Comparison of ENCODE assay signal across 31 cellular contexts in the genomic region with DNA sequence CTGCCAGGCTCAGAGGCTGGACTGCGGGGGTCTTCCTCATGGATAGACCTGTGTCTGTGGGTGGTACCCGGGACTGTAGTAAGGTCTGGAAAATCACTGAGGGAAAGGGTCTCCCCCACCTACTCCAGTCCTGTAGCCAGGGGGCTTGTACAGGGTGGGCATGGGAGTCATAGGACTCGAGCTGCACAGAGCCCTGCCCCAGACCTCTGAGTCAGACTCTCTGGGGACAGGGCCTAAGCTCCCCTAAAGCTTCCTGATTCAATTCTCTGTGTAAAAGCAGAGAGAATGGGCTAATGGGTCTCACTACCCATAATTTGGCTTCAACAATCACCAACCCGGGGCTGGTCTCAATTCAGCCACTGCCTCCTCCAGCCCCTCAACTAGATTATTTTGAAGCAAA. TPM values are rescaled to one million over a fixed set of nuclear protein-coding genes. Genes with fewer than 3 reads are reported as not detected.
"Had no signal": no experiment of that assay in that cellular context is flagged by ENCODE, and none has a peak within 500 bp of the region (broad histone marks: within the 10 kb centered on the region; RNA-seq: fewer than 3 reads in every experiment).

No MANE protein-coding gene starts in this region.

- H3K27me3 Mint-ChIP-seq: activated naive CD8-positive, alpha-beta T cell treated with anti-CD3 and anti-CD28 coated beads for 36 hours had no signal

- H3K79me2 ChIP-seq: parathyroid adenoma had no signal

- H3K36me3 Mint-ChIP-seq: activated CD4-positive, alpha-beta memory T cell treated with anti-CD3 and anti-CD28 coated beads for 36 hours; activated naive CD8-positive, alpha-beta T cell treated with anti-CD3 and anti-CD28 coated beads for 36 hours; brain; naive thymus-derived CD8-positive, alpha-beta T cell had no signal

- H3K4me1 ChIP-seq: adrenal gland, esophagus squamous epithelium, parathyroid adenoma, psoas muscle, suprapubic skin had no signal

- H3K4me3 Mint-ChIP-seq: activated CD4-positive, alpha-beta memory T cell treated with anti-CD3 and anti-CD28 coated beads for 36 hours; activated CD4-positive, alpha-beta T cell treated with anti-CD3 and anti-CD28 coated beads, Interleukin-2, amount 10 ng/mL, durations not matched to agents 24 days and 14 days; activated naive CD8-positive, alpha-beta T cell treated with anti-CD3 and anti-CD28 coated beads for 36 hours; brain; naive thymus-derived CD8-positive, alpha-beta T cell; neural crest cell had no signal

- H3K9me3 Mint-ChIP-seq: activated CD4-positive, alpha-beta memory T cell treated with anti-CD3 and anti-CD28 coated beads for 36 hours; activated CD4-positive, alpha-beta T cell treated with anti-CD3 and anti-CD28 coated beads, Interleukin-2, amount 10 ng/mL, durations not matched to agents 24 days and 14 days; activated naive CD8-positive, alpha-beta T cell treated with anti-CD3 and anti-CD28 coated beads for 36 hours; activated T-helper 2 cell treated with anti-CD3 and anti-CD28 coated beads, Interferon-gamma antibody, Interleukin-2, Interleukin-4, amounts not matched to agents 10 μg/mL and 5 μg/mL and 100 μg/mL, durations not matched to agents 14 hours and 24 hours and 36 hours; neural crest cell had no signal

- ATAC-seq: activated CD4-positive, CD25-positive, alpha-beta regulatory T cell treated with anti-CD3 and anti-CD28 coated beads, Interleukin-2, amount 50 U/mL, for 24 hours; naive thymus-derived CD8-positive, alpha-beta T cell; psoas muscle had no signal

- H3K27ac ChIP-seq: adrenal gland, ascending aorta, cardiac muscle cell, esophagus squamous epithelium, parathyroid adenoma, psoas muscle, suprapubic skin, tibial artery, VCaP had no signal

- H3K36me3 ChIP-seq: adrenal gland, ascending aorta, cardiac muscle cell, esophagus squamous epithelium, suprapubic skin, tibial artery had no signal

- H3K9ac ChIP-seq: parathyroid adenoma had no signal

- H2AFZ ChIP-seq: parathyroid adenoma had no signal

- H3K27ac Mint-ChIP-seq: activated CD4-positive, alpha-beta memory T cell treated with anti-CD3 and anti-CD28 coated beads for 36 hours; activated CD4-positive, alpha-beta T cell treated with anti-CD3 and anti-CD28 coated beads, Interleukin-2, amount 10 ng/mL, durations not matched to agents 24 days and 14 days; activated naive CD8-positive, alpha-beta T cell treated with anti-CD3 and anti-CD28 coated beads for 36 hours; activated T-helper 2 cell treated with anti-CD3 and anti-CD28 coated beads, Interferon-gamma antibody, Interleukin-2, Interleukin-4, amounts not matched to agents 10 μg/mL and 5 μg/mL and 100 μg/mL, durations not matched to agents 14 hours and 24 hours and 36 hours had no signal

- H3K4me3 ChIP-seq: adrenal gland, ascending aorta, cardiac muscle cell, esophagus squamous epithelium, psoas muscle, suprapubic skin, tibial artery had no signal

- H3K4me1 Mint-ChIP-seq: activated CD4-positive, alpha-beta T cell treated with anti-CD3 and anti-CD28 coated beads, Interleukin-2, amount 10 ng/mL, durations not matched to agents 24 days and 14 days; activated naive CD8-positive, alpha-beta T cell treated with anti-CD3 and anti-CD28 coated beads for 36 hours had no signal

- H3K27me3 ChIP-seq: adrenal gland, ascending aorta, cardiac muscle cell had no signal

- H3K9me3 ChIP-seq: adrenal gland, ascending aorta, esophagus squamous epithelium, psoas muscle, suprapubic skin, tibial artery had no signal

- DNase-seq: activated CD4-positive, alpha-beta memory T cell treated with anti-CD3 and anti-CD28 coated beads for 36 hours; activated CD4-positive, alpha-beta T cell treated with anti-CD3 and anti-CD28 coated beads, Interleukin-2, amount 10 ng/mL, durations not matched to agents 24 days and 14 days; activated CD8-positive, alpha-beta memory T cell treated with anti-CD3 and anti-CD28 coated beads, Interleukin-2, amount 50 U/mL, for 48 hours; activated naive CD4-positive, alpha-beta T cell treated with Interleukin-2 at 50 U/mL for 16 hours; activated naive CD8-positive, alpha-beta T cell treated with anti-CD3 and anti-CD28 coated beads for 36 hours; activated T-cell treated with anti-CD3 and anti-CD28 coated beads, Interleukin-2, amount 50 U/mL, for 48 hours; adrenal gland; esophagus squamous epithelium; foreskin melanocyte; mammary epithelial cell; midbrain; nucleus accumbens; psoas muscle; stimulated activated CD4-positive, alpha-beta T cell treated with anti-CD3 and anti-CD28 coated beads, Interleukin-15, amount 100 ng/mL, for 24 hours; stimulated activated CD4-positive, alpha-beta T cell treated with anti-CD3 and anti-CD28 coated beads, Interleukin-2, amount 100 ng/mL, for 24 hours; stimulated activated naive CD4-positive, alpha-beta T cell had no signal

RNA-seq across cellular contexts. Expression of a gene that starts 27.0 kb away (rescaled TPM):
- total RNA-seq: activated CD4-positive, alpha-beta memory T cell treated with anti-CD3 and anti-CD28 coated beads for 36 hours; activated naive CD8-positive, alpha-beta T cell treated with anti-CD3 and anti-CD28 coated beads for 36 hours; adrenal gland; ascending aorta; cardiac muscle cell; esophagus squamous epithelium; glomerular endothelial cell; liver; mammary epithelial cell; psoas muscle; T-helper 2 cell treated with Interferon-gamma antibody and Interleukin-4, amounts not matched to agents 100 ng/mL and 5 ng/mL, for 36 hours; ureter had no signal
- polyA plus RNA-seq: adrenal gland; cardiac muscle cell; liver; mammary epithelial cell; naive thymus-derived CD8-positive, alpha-beta T cell; psoas muscle had no signal
